24 cellular contexts compared by ENCODE assay signal in the genomic region with DNA sequence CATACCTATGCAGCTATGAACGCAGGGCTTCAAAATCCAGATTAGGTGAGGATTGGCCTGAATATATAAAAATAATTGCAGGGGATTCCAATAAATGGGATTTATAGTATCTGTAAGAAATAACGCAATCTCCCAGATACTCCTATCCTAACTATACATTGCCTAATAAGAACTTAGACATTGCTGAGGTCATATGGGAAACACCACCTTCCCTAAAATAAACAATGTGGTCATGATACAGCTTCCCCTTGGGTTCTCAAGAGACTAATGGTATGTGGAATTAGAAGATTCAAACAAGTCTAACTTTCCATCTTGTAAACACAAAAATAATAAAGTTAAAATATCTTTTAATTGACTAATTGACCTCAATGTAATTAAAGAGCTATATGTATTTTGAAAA. TPM values are rescaled to one million over a fixed set of nuclear protein-coding genes. Genes with fewer than 3 reads are reported as not detected.
DNase-seq lines count a peak whose midpoint lies in the region; ATAC-seq and TF ChIP-seq lines count a peak whose summit lies in the region.
"Had no signal": no experiment of that assay in that cellular context is flagged by ENCODE, and none has a peak within 500 bp of the region (broad histone marks: within the 10 kb centered on the region; RNA-seq: fewer than 3 reads in every experiment).

No MANE protein-coding gene starts in this region.

- H2AFZ ChIP-seq in Karpas-422 (ENCODE audit: low read length) (no peak overlapping the region), mammary epithelial cell (ENCODE audit: low read depth, low read length) (no peak overlapping the region)
- H2AFZ ChIP-seq: parathyroid adenoma had no signal

- DNase-seq in EH (ENCODE audit: low read depth) (peak; percentile 35), Karpas-422 (no peak), mammary epithelial cell (peak; percentile 22), colonic mucosa (no peak)
- DNase-seq: activated CD4-positive, alpha-beta T cell treated with anti-CD3 and anti-CD28 coated beads, Interleukin-2, amount 10 ng/mL, durations not matched to agents 7 days and 5 days; activated T-cell treated with anti-CD3 and anti-CD28 coated beads for 4 hours; amniotic stem cell; central memory CD4-positive, alpha-beta T cell; effector CD4-positive, alpha-beta T cell; esophagus squamous epithelium; head of caudate nucleus; lower lobe of right lung; naive thymus-derived CD8-positive, alpha-beta T cell; NCI-H187 treated with DMSO at 0.1 percent for 48 hours; NCI-H345; stimulated activated naive CD4-positive, alpha-beta T cell treated with Interleukin-2 at 50 U/mL for 16 hours; SW 1271 had no signal

- CTCF ChIA-PET in mammary epithelial cell (lab: Charles Lee; ENCODE audit: low non-redundant PET), result no interaction called here

- H3K9ac ChIP-seq in Karpas-422 (ENCODE audit: low read length), result no peak overlapping the region
- no peak overlapping the region for H3K9ac ChIP-seq in mammary epithelial cell (ENCODE audit: insufficient read depth, low read length)
- no peak overlapping the region for H3K9ac ChIP-seq in colonic mucosa (ENCODE audit: low read depth in 2 of 2, low read length in 2 of 2)
- H3K9ac ChIP-seq: parathyroid adenoma had no signal

- peaks cover 8% of the 10 kb centered on the region for H3K9me3 ChIP-seq in Karpas-422 (ENCODE audit: low read length)
- H3K9me3 ChIP-seq in mammary epithelial cell (replicated peaks; ENCODE audit: insufficient read depth, low read length), result no peaks in the 10 kb centered on the region
- no peaks in the 10 kb centered on the region for H3K9me3 ChIP-seq in neutrophil
- H3K9me3 ChIP-seq in colonic mucosa, result no peaks in the 10 kb centered on the region
- H3K9me3 ChIP-seq: esophagus squamous epithelium, lower lobe of right lung, tibial nerve had no signal

- no peak for ATAC-seq in GM21717 (IDR thresholded peaks at IDR 0.05; ENCODE audit: unreplicated experiment)
- ATAC-seq in HG03442 (IDR thresholded peaks at IDR 0.05; ENCODE audit: unreplicated experiment), result no peak
- ATAC-seq: HCT116; naive thymus-derived CD8-positive, alpha-beta T cell; sciatic nerve had no signal

- no TSS peak for BruUV-seq in mammary epithelial cell (replicated peaks; lab: Mats Ljungman, UMichigan)

- dilution Hi-C loops in mammary epithelial cell (cut with HindIII; ENCODE audit: low sequenced_read_pairs), result no loop called here

- H3K4me1 ChIP-seq in Karpas-422 (ENCODE audit: low read length) (peaks cover 45% of the 10 kb centered on the region), mammary epithelial cell (ENCODE audit: insufficient read depth, low read length) (no peaks in the 10 kb centered on the region), neutrophil (ENCODE audit: control insufficient read depth in 1 of 2, insufficient read depth in 1 of 2, low read depth in 1 of 2, low read length in 1 of 2) (peaks cover 11 to 17% of the 10 kb centered on the region in 2 experiments), colonic mucosa (no peaks in the 10 kb centered on the region)

- no peaks in the 10 kb centered on the region for H3K27me3 ChIP-seq in Karpas-422 (ENCODE audit: low read length)
- H3K27me3 ChIP-seq in mammary epithelial cell (ENCODE audit: insufficient read depth, low read length), result no peaks in the 10 kb centered on the region
- H3K27me3 ChIP-seq in neutrophil, result no peaks in the 10 kb centered on the region
- no peaks in the 10 kb centered on the region for H3K27me3 ChIP-seq in colonic mucosa
- H3K27me3 ChIP-seq: esophagus squamous epithelium, tibial nerve had no signal

- H3K4me2 ChIP-seq in Karpas-422 (ENCODE audit: low read depth, low read length, poor library complexity, severe bottlenecking) (no peak overlapping the region), mammary epithelial cell (ENCODE audit: insufficient read depth, low read depth, low read length) (no peak overlapping the region)

- intact Hi-C loops in mammary epithelial cell (cut with micrococcal nuclease), result no loop called here
- intact Hi-C loops in colonic mucosa (cut with DNase I), result no loop called here

- in situ Hi-C loops in mammary epithelial cell (cut with MboI; ENCODE audit: low sequenced_read_pairs in 2 of 2), result no loop called here

- WGBS in mammary epithelial cell (ENCODE audit: low coverage, missing lambda C conversion rate), result 96% methylated on average over 2 of the region's 2 CpGs

- H3K79me2 ChIP-seq in Karpas-422 (ENCODE audit: low read length) (peaks cover 100% of the 10 kb centered on the region), mammary epithelial cell (ENCODE audit: insufficient read depth, low read length) (peaks cover 97% of the 10 kb centered on the region)

- H3K27ac ChIP-seq in Karpas-422 (ENCODE audit: low read length) (peak overlapping the region; percentile 86; the same call in 1 of the 2 replicates), mammary epithelial cell (ENCODE audit: insufficient read depth, low read depth, low read length) (no peak overlapping the region), neutrophil (peak overlapping the region; percentile 7), colonic mucosa (no peak overlapping the region)
- H3K27ac ChIP-seq: esophagus squamous epithelium, lower lobe of right lung, parathyroid adenoma, tibial nerve had no signal

- H4K20me1 ChIP-seq in Karpas-422 (ENCODE audit: insufficient read depth, low read depth, low read length) (no peaks in the 10 kb centered on the region), mammary epithelial cell (ENCODE audit: insufficient read depth, low read length) (peaks cover 8% of the 10 kb centered on the region)

- H3K9me2 ChIP-seq in Karpas-422 (replicated peaks; ENCODE audit: insufficient read depth, low read length), result no peaks in the 10 kb centered on the region

- TF ChIP-seq CTCF in mammary epithelial cell (conservative IDR thresholded peaks at IDR 0.05 in 1 of 2, IDR thresholded peaks at IDR 0.05 in 1 of 2; ENCODE audit: extremely low read depth in 1 of 2, insufficient read depth in 1 of 2, low read depth in 1 of 2, low read length in 2 of 2) (no peak), neutrophil (IDR thresholded peaks at IDR 0.05) (no peak), colonic mucosa (IDR thresholded peaks at IDR 0.05) (no peak)

- H3K36me3 ChIP-seq in Karpas-422 (ENCODE audit: insufficient read depth, low read length) (peaks cover 64% of the 10 kb centered on the region), mammary epithelial cell (ENCODE audit: insufficient read depth, low read length) (peaks cover 3% of the 10 kb centered on the region), neutrophil (no peaks in the 10 kb centered on the region), colonic mucosa (no peaks in the 10 kb centered on the region)
- H3K36me3 ChIP-seq: lower lobe of right lung had no signal

- H3K4me3 ChIP-seq in Karpas-422 (ENCODE audit: low read length), result no peak overlapping the region
- H3K4me3 ChIP-seq in mammary epithelial cell (replicated peaks in 1 of 3; ENCODE audit: insufficient read depth in 1 of 3, low read depth in 2 of 3, low read length in 3 of 3), result no peak overlapping the region
- H3K4me3 ChIP-seq in neutrophil (ENCODE audit: low read depth in 1 of 2, low read length in 1 of 2), result no peak overlapping the region
- no peak overlapping the region for H3K4me3 ChIP-seq in colonic mucosa
- H3K4me3 ChIP-seq: esophagus squamous epithelium, lower lobe of right lung, tibial nerve had no signal

RNA-seq across cellular contexts. Expression of gene UBE3A, which starts 28.2 kb away (rescaled TPM):
- 85.0 and 121 TPM in 2 replicates for total RNA-seq in Karpas-422 (2014; rRNA removed; shearing (Covaris generic); ENCODE audit: low replicate concordance)
- total RNA-seq in mammary epithelial cell (10 to 100 TPM; 93.0 to 98.9 TPM), colonic mucosa (10 to 100 TPM; 83.9 to 92.2 TPM)
- polyA plus RNA-seq in mammary epithelial cell, result 24.1 TPM
- 45.0 TPM for polyA minus RNA-seq in mammary epithelial cell

Comparison
In these comparisons a context has a peak if more than half of its experiments do, and no peak if none do; other contexts are left out.
1. DNase-seq: peak in EH (single experiment) and mammary epithelial cell (single experiment); none in Karpas-422 (single experiment) and colonic mucosa (single experiment).
2. H3K27ac ChIP-seq: peak in Karpas-422 (single experiment) and neutrophil (single experiment); none in mammary epithelial cell (single experiment) and colonic mucosa (single experiment).